Comparison of ENCODE assay signal across 1 cellular context in the genomic region with DNA sequence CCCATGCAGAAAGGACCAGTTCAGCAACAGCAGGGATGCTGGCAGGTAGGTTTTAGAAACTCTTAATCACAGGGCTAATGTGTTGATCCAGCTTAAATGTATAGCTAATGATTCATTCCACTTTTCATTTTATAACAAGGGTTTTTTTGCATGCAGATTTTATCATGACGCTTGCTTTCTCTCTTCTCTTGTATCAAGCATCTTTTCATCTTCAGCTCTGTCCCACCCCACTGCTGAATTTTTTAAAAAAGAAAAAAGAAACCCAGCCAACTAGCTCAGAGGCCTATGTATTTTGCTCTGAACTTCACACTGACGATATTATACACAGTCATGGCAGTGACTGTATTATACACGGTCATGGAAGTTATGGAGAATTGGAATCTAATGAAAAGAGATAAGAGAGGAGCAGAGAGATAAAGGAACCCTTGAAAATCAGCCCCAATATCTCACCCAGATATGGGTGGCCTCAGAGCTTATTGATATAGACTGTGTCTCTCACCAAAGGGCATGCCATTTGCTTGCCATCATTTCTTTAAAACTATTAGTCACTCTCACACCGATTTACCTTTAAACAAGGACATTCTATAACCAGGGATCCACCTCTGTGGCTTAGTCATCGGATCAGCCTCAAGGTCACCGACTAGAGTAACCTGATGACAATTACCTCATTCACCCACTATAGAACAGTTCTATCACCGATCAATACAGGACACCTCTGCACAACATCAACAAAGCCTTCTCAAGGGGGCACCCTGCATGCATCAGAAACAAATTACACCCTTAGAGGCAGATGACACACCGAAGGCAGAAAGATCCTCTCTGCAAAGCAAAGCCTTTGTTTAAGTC.
A peak's percentile ranks its signal among the peaks of the same experiment; 100 is the strongest.
TF ChIP-seq lines count a peak whose summit lies in the region.

No MANE protein-coding gene starts in this region.

TF ChIP-seq in HepG2, 621 proteins besides CTCF, POLR2A, EP300 and RAD21 (continued from another document and continues in another):
- TF ChIP-seq, protein P1, sequence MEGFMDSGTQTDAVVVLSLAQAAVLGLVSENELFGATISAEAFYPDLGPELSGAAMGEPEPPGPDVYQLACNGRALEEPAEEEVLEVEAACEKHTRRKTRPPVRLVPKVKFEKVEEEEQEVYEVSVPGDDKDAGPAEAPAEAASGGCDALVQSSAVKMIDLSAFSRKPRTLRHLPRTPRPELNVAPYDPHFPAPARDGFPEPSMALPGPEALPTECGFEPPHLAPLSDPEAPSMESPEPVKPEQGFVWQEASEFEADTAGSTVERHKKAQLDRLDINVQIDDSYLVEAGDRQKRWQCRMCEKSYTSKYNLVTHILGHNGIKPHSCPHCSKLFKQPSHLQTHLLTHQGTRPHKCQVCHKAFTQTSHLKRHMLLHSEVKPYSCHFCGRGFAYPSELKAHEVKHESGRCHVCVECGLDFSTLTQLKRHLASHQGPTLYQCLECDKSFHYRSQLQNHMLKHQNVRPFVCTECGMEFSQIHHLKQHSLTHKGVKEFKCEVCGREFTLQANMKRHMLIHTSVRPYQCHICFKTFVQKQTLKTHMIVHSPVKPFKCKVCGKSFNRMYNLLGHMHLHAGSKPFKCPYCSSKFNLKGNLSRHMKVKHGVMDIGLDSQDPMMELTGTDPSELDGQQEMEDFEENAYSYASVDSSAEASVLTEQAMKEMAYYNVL (CRISPR knock-in tag; IDR thresholded peaks at IDR 0.05; ENCODE audit: borderline replicate concordance) = 0 out of 2 replicates have a peak, but pooled peaks have one; percentile 63
- TF ChIP-seq ZNF709 (CRISPR knock-in tag; IDR thresholded peaks at IDR 0.05) (no peak), JUN (CRISPR knock-in tag; IDR thresholded peaks at IDR 0.05) (peak; percentile 98), KMT2B (CRISPR knock-in tag; IDR thresholded peaks at IDR 0.05) (0 out of 2 replicates have a peak, but pooled peaks have one; percentile 43), ZNF567 (CRISPR knock-in tag; IDR thresholded peaks at IDR 0.05; ENCODE audit: borderline replicate concordance) (no peak), ELF3 (CRISPR knock-in tag; IDR thresholded peaks at IDR 0.05) (peak; percentile 49; the same call in 1 of the 2 replicates), SPEN (CRISPR knock-in tag; IDR thresholded peaks at IDR 0.05; ENCODE audit: low read depth) (no peak), SMAD3 (CRISPR knock-in tag; IDR thresholded peaks at IDR 0.05) (peak; percentile 84), ZNF274 (CRISPR knock-in tag; IDR thresholded peaks at IDR 0.05) (no peak), KLF9 (CRISPR knock-in tag; IDR thresholded peaks at IDR 0.05; ENCODE audit: low read depth) (peak; percentile 47; the same call in 1 of the 2 replicates), ZSCAN29 (CRISPR knock-in tag; conservative IDR thresholded peaks at IDR 0.05) (no peak), HNRNPH1 (optimal IDR thresholded peaks at IDR 0.05; ENCODE audit: low read depth, low read length) (no peak), SIX4 (CRISPR knock-in tag; IDR thresholded peaks at IDR 0.05) (peak; percentile 90), KAT7 (CRISPR knock-in tag; IDR thresholded peaks at IDR 0.05; ENCODE audit: borderline replicate concordance) (0 out of 2 replicates have a peak, but pooled peaks have one; percentile 48), BRCA1 (CRISPR knock-in tag; IDR thresholded peaks at IDR 0.05) (no peak), ZNF292 (CRISPR knock-in tag; IDR thresholded peaks at IDR 0.05; ENCODE audit: borderline replicate concordance, low read depth) (peak; percentile 76; the same call in 1 of the 2 replicates), ZNF431 (CRISPR knock-in tag; IDR thresholded peaks at IDR 0.05; ENCODE audit: borderline replicate concordance, low read depth) (no peak; the same call in 1 of the 2 replicates), SMYD3 (CRISPR knock-in tag; IDR thresholded peaks at IDR 0.05) (no peak), ZNF367 (CRISPR knock-in tag; IDR thresholded peaks at IDR 0.05; ENCODE audit: borderline replicate concordance) (no peak), NCOA2 (CRISPR knock-in tag; IDR thresholded peaks at IDR 0.05) (peak; percentile 84), KDM4B (CRISPR knock-in tag; IDR thresholded peaks at IDR 0.05) (peak; percentile 63; the same call in 1 of the 2 replicates), NR2F2 (IDR thresholded peaks at IDR 0.05; ENCODE audit: borderline replicate concordance, low read depth) (peak; percentile 69; the same call in 1 of the 2 replicates), DNMT3B (CRISPR knock-in tag; conservative IDR thresholded peaks at IDR 0.05) (0 out of 2 replicates have a peak, but pooled peaks have one; percentile 22), YEATS4 (CRISPR knock-in tag; IDR thresholded peaks at IDR 0.05; ENCODE audit: borderline replicate concordance) (no peak), ZNF552 (CRISPR knock-in tag; IDR thresholded peaks at IDR 0.05; ENCODE audit: borderline replicate concordance) (no peak), ZMYM4 (CRISPR knock-in tag; IDR thresholded peaks at IDR 0.05) (peak; percentile 67), SP2 (CRISPR knock-in tag; IDR thresholded peaks at IDR 0.05) (no peak), ZNF354B (CRISPR knock-in tag; IDR thresholded peaks at IDR 0.05) (no peak), ZNF263 (CRISPR knock-in tag; IDR thresholded peaks at IDR 0.05) (peak; percentile 56; the same call in 1 of the 2 replicates), KAT2B (IDR thresholded peaks at IDR 0.05; ENCODE audit: borderline replicate concordance, low read depth, low read length) (peak; percentile 85), SOX5 (CRISPR knock-in tag; IDR thresholded peaks at IDR 0.05; ENCODE audit: borderline replicate concordance) (peak; percentile 96), KAT8 (CRISPR knock-in tag; IDR thresholded peaks at IDR 0.05) (0 out of 2 replicates have a peak, but pooled peaks have one; percentile 39), ZNF432 (CRISPR knock-in tag; IDR thresholded peaks at IDR 0.05; ENCODE audit: borderline replicate concordance) (no peak), SRSF9 (IDR thresholded peaks at IDR 0.05; ENCODE audit: borderline replicate concordance, insufficient read depth, low read depth, low read length, poor library complexity, severe bottlenecking) (no peak), ZBTB7B (CRISPR knock-in tag; IDR thresholded peaks at IDR 0.05) (peak; percentile 81)
- TF ChIP-seq, protein P2, sequence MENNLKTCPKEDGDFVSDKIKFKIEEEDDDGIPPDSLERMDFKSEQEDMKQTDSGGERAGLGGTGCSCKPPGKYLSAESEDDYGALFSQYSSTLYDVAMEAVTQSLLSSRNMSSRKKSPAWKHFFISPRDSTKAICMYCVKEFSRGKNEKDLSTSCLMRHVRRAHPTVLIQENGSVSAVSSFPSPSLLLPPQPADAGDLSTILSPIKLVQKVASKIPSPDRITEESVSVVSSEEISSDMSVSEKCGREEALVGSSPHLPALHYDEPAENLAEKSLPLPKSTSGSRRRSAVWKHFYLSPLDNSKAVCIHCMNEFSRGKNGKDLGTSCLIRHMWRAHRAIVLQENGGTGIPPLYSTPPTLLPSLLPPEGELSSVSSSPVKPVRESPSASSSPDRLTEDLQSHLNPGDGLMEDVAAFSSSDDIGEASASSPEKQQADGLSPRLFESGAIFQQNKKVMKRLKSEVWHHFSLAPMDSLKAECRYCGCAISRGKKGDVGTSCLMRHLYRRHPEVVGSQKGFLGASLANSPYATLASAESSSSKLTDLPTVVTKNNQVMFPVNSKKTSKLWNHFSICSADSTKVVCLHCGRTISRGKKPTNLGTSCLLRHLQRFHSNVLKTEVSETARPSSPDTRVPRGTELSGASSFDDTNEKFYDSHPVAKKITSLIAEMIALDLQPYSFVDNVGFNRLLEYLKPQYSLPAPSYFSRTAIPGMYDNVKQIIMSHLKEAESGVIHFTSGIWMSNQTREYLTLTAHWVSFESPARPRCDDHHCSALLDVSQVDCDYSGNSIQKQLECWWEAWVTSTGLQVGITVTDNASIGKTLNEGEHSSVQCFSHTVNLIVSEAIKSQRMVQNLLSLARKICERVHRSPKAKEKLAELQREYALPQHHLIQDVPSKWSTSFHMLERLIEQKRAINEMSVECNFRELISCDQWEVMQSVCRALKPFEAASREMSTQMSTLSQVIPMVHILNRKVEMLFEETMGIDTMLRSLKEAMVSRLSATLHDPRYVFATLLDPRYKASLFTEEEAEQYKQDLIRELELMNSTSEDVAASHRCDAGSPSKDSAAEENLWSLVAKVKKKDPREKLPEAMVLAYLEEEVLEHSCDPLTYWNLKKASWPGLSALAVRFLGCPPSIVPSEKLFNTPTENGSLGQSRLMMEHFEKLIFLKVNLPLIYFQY (CRISPR knock-in tag; IDR thresholded peaks at IDR 0.05; ENCODE audit: borderline replicate concordance) = no peak
- TF ChIP-seq, protein P3, sequence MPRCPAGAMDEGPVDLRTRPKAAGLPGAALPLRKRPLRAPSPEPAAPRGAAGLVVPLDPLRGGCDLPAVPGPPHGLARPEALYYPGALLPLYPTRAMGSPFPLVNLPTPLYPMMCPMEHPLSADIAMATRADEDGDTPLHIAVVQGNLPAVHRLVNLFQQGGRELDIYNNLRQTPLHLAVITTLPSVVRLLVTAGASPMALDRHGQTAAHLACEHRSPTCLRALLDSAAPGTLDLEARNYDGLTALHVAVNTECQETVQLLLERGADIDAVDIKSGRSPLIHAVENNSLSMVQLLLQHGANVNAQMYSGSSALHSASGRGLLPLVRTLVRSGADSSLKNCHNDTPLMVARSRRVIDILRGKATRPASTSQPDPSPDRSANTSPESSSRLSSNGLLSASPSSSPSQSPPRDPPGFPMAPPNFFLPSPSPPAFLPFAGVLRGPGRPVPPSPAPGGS (CRISPR knock-in tag; IDR thresholded peaks at IDR 0.05) = 0 out of 2 replicates have a peak, but pooled peaks have one; percentile 40
- TF ChIP-seq, protein P4, sequence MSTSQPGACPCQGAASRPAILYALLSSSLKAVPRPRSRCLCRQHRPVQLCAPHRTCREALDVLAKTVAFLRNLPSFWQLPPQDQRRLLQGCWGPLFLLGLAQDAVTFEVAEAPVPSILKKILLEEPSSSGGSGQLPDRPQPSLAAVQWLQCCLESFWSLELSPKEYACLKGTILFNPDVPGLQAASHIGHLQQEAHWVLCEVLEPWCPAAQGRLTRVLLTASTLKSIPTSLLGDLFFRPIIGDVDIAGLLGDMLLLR (CRISPR knock-in tag; IDR thresholded peaks at IDR 0.05) = no peak
- TF ChIP-seq, protein P5, sequence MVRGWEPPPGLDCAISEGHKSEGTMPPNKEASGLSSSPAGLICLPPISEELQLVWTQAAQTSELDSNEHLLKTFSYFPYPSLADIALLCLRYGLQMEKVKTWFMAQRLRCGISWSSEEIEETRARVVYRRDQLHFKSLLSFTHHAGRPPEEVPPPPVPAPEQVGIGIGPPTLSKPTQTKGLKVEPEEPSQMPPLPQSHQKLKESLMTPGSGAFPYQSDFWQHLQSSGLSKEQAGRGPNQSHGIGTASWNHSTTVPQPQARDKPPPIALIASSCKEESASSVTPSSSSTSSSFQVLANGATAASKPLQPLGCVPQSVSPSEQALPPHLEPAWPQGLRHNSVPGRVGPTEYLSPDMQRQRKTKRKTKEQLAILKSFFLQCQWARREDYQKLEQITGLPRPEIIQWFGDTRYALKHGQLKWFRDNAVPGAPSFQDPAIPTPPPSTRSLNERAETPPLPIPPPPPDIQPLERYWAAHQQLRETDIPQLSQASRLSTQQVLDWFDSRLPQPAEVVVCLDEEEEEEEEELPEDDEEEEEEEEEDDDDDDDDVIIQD (CRISPR knock-in tag; IDR thresholded peaks at IDR 0.05; ENCODE audit: low read depth) = peak; percentile 94
- TF ChIP-seq, protein P6, sequence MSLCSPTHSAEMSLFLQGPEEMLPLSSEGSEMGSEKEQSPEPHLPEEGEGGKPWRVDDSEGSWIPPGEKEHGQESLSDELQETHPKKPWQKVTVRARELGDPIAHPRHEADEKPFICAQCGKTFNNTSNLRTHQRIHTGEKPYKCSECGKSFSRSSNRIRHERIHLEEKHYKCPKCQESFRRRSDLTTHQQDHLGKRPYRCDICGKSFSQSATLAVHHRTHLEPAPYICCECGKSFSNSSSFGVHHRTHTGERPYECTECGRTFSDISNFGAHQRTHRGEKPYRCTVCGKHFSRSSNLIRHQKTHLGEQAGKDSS (CRISPR knock-in tag; IDR thresholded peaks at IDR 0.05; ENCODE audit: borderline replicate concordance, low read depth) = no peak
- TF ChIP-seq, protein P7, sequence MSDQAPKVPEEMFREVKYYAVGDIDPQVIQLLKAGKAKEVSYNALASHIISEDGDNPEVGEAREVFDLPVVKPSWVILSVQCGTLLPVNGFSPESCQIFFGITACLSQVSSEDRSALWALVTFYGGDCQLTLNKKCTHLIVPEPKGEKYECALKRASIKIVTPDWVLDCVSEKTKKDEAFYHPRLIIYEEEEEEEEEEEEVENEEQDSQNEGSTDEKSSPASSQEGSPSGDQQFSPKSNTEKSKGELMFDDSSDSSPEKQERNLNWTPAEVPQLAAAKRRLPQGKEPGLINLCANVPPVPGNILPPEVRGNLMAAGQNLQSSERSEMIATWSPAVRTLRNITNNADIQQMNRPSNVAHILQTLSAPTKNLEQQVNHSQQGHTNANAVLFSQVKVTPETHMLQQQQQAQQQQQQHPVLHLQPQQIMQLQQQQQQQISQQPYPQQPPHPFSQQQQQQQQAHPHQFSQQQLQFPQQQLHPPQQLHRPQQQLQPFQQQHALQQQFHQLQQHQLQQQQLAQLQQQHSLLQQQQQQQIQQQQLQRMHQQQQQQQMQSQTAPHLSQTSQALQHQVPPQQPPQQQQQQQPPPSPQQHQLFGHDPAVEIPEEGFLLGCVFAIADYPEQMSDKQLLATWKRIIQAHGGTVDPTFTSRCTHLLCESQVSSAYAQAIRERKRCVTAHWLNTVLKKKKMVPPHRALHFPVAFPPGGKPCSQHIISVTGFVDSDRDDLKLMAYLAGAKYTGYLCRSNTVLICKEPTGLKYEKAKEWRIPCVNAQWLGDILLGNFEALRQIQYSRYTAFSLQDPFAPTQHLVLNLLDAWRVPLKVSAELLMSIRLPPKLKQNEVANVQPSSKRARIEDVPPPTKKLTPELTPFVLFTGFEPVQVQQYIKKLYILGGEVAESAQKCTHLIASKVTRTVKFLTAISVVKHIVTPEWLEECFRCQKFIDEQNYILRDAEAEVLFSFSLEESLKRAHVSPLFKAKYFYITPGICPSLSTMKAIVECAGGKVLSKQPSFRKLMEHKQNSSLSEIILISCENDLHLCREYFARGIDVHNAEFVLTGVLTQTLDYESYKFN (CRISPR knock-in tag; conservative IDR thresholded peaks at IDR 0.05) = peak; percentile 87
- TF ChIP-seq, protein P8, sequence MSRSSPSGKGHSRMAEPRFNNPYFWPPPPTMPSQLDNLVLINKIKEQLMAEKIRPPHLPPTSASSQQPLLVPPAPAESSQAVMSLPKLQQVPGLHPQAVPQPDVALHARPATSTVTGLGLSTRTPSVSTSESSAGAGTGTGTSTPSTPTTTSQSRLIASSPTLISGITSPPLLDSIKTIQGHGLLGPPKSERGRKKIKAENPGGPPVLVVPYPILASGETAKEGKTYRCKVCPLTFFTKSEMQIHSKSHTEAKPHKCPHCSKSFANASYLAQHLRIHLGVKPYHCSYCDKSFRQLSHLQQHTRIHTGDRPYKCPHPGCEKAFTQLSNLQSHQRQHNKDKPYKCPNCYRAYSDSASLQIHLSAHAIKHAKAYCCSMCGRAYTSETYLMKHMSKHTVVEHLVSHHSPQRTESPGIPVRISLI (CRISPR knock-in tag; IDR thresholded peaks at IDR 0.05; ENCODE audit: borderline replicate concordance) = no peak
- TF ChIP-seq, protein P9, sequence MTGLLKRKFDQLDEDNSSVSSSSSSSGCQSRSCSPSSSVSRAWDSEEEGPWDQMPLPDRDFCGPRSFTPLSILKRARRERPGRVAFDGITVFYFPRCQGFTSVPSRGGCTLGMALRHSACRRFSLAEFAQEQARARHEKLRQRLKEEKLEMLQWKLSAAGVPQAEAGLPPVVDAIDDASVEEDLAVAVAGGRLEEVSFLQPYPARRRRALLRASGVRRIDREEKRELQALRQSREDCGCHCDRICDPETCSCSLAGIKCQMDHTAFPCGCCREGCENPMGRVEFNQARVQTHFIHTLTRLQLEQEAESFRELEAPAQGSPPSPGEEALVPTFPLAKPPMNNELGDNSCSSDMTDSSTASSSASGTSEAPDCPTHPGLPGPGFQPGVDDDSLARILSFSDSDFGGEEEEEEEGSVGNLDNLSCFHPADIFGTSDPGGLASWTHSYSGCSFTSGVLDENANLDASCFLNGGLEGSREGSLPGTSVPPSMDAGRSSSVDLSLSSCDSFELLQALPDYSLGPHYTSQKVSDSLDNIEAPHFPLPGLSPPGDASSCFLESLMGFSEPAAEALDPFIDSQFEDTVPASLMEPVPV (CRISPR knock-in tag; IDR thresholded peaks at IDR 0.05) = no peak
